ENCODE assay signal across 1 cellular context in the genomic region with DNA sequence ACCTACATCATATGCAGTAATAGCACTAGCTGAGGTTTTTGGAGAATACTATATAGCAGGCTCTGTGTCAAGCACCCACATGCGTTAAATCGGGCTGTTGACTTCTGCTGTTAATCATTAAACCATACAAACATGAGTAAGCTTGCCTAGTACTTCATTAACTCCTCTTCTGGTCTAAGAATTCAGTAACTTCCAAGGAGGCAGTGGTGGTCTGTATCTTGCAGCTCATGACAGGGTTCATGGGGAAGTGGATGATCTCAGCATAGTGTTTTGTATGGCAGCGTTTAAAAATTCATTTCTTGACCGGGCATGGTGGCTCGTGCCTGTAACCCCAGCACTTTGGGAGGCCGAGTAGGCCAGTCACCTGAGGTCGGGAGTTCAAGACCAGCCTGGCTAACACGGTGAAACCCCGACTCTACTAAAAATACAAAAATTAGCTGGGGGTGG.
TF ChIP-seq lines count a peak whose summit lies in the region.

A gene (minus strand): TSS at position 24 of the 447 bp plus-strand sequence. CDS start 1,173 bp downstream, outside the sequence.

TF ChIP-seq in HCT116, 20 proteins besides CTCF, POLR2A, EP300 and RAD21 (continued from another document):
- no peak for TF ChIP-seq EZH2phosphoT487 (IDR thresholded peaks at IDR 0.05; ENCODE audit: borderline replicate concordance)
- no peak for TF ChIP-seq ELF1 (IDR thresholded peaks at IDR 0.05; ENCODE audit: borderline replicate concordance, low read depth)
- TF ChIP-seq POLR2AphosphoS5 (IDR thresholded peaks at IDR 0.05; ENCODE audit: low read depth, low read length) = no peak
- no peak for TF ChIP-seq EZH2 (IDR thresholded peaks at IDR 0.05)
- no peak for TF ChIP-seq FOSL1 (IDR thresholded peaks at IDR 0.05; ENCODE audit: low read depth)
- TF ChIP-seq, protein P1, sequence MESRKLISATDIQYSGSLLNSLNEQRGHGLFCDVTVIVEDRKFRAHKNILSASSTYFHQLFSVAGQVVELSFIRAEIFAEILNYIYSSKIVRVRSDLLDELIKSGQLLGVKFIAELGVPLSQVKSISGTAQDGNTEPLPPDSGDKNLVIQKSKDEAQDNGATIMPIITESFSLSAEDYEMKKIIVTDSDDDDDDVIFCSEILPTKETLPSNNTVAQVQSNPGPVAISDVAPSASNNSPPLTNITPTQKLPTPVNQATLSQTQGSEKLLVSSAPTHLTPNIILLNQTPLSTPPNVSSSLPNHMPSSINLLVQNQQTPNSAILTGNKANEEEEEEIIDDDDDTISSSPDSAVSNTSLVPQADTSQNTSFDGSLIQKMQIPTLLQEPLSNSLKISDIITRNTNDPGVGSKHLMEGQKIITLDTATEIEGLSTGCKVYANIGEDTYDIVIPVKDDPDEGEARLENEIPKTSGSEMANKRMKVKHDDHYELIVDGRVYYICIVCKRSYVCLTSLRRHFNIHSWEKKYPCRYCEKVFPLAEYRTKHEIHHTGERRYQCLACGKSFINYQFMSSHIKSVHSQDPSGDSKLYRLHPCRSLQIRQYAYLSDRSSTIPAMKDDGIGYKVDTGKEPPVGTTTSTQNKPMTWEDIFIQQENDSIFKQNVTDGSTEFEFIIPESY (IDR thresholded peaks at IDR 0.05; ENCODE audit: extremely low read depth, insufficient replicate concordance, low read length) = no peak
- no peak for TF ChIP-seq SIN3A (IDR thresholded peaks at IDR 0.05; ENCODE audit: low read depth)
- TF ChIP-seq SRF (IDR thresholded peaks at IDR 0.05; ENCODE audit: low read depth) = no peak
- TF ChIP-seq ZNF274 (IDR thresholded peaks at IDR 0.05; ENCODE audit: low read depth, low read length) = no peak
- TF ChIP-seq CBX3 (IDR thresholded peaks at IDR 0.05; ENCODE audit: low read depth) = no peak
